ENCODE assay signal across 8 cellular contexts in genomic region chr6:114342826-114343781, GRCh38. TPM values are rescaled to one million over a fixed set of nuclear protein-coding genes. Genes with fewer than 3 reads are reported as not detected.
DNase-seq lines count a peak whose midpoint lies in the region; ATAC-seq and TF ChIP-seq lines count a peak whose summit lies in the region.

HS3ST5 (minus strand) TSS chr6:114343023; CDS start chr6:114062845, 280,178 bp downstream.

- H3K27ac Mint-ChIP-seq in H9: peak within 1 kb of the TSS; percentile 93 to 98 (median 98)

- H3T11ph ChIP-seq in H9 (ENCODE audit: low read length): no peak within 1 kb of the TSS

- H3K4me2 ChIP-seq in H9 (ENCODE audit: insufficient read depth, insufficient read length, low read length) (peak within 1 kb of the TSS; percentile 88), OCI-LY3 (ENCODE audit: low read length) (peak within 1 kb of the TSS; percentile 88)

- H3K14ac ChIP-seq in H9 (ENCODE audit: insufficient read depth, low read length): no peak within 1 kb of the TSS; the same call in 1 of the 2 replicates

- H3K27me3 Mint-ChIP-seq in H9 (ENCODE audit: low read depth): no peaks in the 10 kb centered on the region; the same call in 1 of the 2 replicates

- no peak within 1 kb of the TSS for H4K5ac ChIP-seq in H9 (ENCODE audit: insufficient read length, low read depth, low read length)

- H3K4me3 Mint-ChIP-seq in H9: peak within 1 kb of the TSS; percentile 96 to 100

- H3K9ac ChIP-seq in H9 (ENCODE audit: extremely low read depth, insufficient read length, low read length) (no peak within 1 kb of the TSS), OCI-LY3 (ENCODE audit: low read length) (peak within 1 kb of the TSS; percentile 73), subcutaneous abdominal adipose tissue (ENCODE audit: low read length in 5 of 5) (no peak within 1 kb of the TSS)

- H3K4me3 ChIP-seq in OCI-LY3 (ENCODE audit: low read length): peak within 1 kb of the TSS; percentile 99
- H3K4me3 ChIP-seq in coronary artery: peak within 1 kb of the TSS; percentile 83
- peak within 1 kb of the TSS; percentile 37 to 43 for H3K4me3 ChIP-seq in left lung
- peak within 1 kb of the TSS; percentile 15 to 80 (median 59) for H3K4me3 ChIP-seq in subcutaneous abdominal adipose tissue (ENCODE audit: low read depth in 1 of 5, low read length in 5 of 5)

- peak; percentile 78 for ATAC-seq in left lung
- no peak for ATAC-seq in HG02610 (IDR thresholded peaks at IDR 0.05; ENCODE audit: unreplicated experiment)

- peaks cover 10% of the 10 kb centered on the region for H3K4me1 ChIP-seq in H9 (ENCODE audit: insufficient read depth, low read length)
- H3K4me1 ChIP-seq in OCI-LY3 (ENCODE audit: low read length): peaks cover 20% of the 10 kb centered on the region
- H3K4me1 ChIP-seq in left lung: peaks cover 3 to 22% of the 10 kb centered on the region in 2 donors
- H3K4me1 ChIP-seq in subcutaneous abdominal adipose tissue (ENCODE audit: control insufficient read depth in 5 of 5, insufficient read depth in 5 of 5, low read length in 5 of 5): peaks cover 0 to 21% (median 19%) of the 10 kb centered on the region in 5 donors

- no peak within 1 kb of the TSS for H4K8ac ChIP-seq in H9 (replicated peaks; ENCODE audit: insufficient read length, low read depth, low read length)

- H3K23ac ChIP-seq in H9 (ENCODE audit: insufficient read length, low read depth, low read length): no peak within 1 kb of the TSS

- H3K27ac ChIP-seq in H9 (ENCODE audit: insufficient read length, low read depth, low read length) (no peak within 1 kb of the TSS), OCI-LY3 (ENCODE audit: low read length) (peak within 1 kb of the TSS; percentile 36), coronary artery (no peak within 1 kb of the TSS), left lung (no peak within 1 kb of the TSS), subcutaneous abdominal adipose tissue (ENCODE audit: low read depth, low read length) (no peak within 1 kb of the TSS)

- TF ChIP-seq CTCF in H9 (conservative IDR thresholded peaks at IDR 0.05) (peak; percentile 79), OCI-LY3 (IDR thresholded peaks at IDR 0.05; ENCODE audit: low read depth, low read length) (peak; percentile 42), coronary artery (IDR thresholded peaks at IDR 0.05) (no peak), left lung (IDR thresholded peaks at IDR 0.05) (peak in 1 of 2 donors; percentile 14)

- H3K56ac ChIP-seq in H9 (ENCODE audit: insufficient read length, low read depth, low read length): no peak within 1 kb of the TSS

- no peaks in the 10 kb centered on the region for H3K9me3 ChIP-seq in H9 (ENCODE audit: control insufficient read depth, low read depth, low read length)
- H3K9me3 ChIP-seq in OCI-LY3 (ENCODE audit: insufficient read depth, low read length): no peaks in the 10 kb centered on the region
- H3K9me3 ChIP-seq in left lung: no peaks in the 10 kb centered on the region
- no peaks in the 10 kb centered on the region for H3K9me3 ChIP-seq in subcutaneous abdominal adipose tissue (ENCODE audit: control insufficient read depth in 5 of 5, low read length in 5 of 5)

- no peak within 1 kb of the TSS for H3K4ac ChIP-seq in H9 (ENCODE audit: low read depth, low read length)

- no CpG with 5 or more reads among the region's 73 CpGs for WGBS in H9 (ENCODE audit: extremely low coverage, insufficient read length, low lambda C conversion rate)

- H4K91ac ChIP-seq in H9 (ENCODE audit: insufficient read length, low read depth, low read length): no peak within 1 kb of the TSS

- peaks cover 12% of the 10 kb centered on the region for H3K23me2 ChIP-seq in H9 (ENCODE audit: insufficient read length, low read depth, low read length, poor library complexity, severe bottlenecking)

- H3K4me1 Mint-ChIP-seq in H9: peaks cover 41 to 49% of the 10 kb centered on the region in 2 experiments

- H2AFZ ChIP-seq in H9 (ENCODE audit: low read length) (no peak within 1 kb of the TSS), OCI-LY3 (ENCODE audit: low read depth, low read length) (peak within 1 kb of the TSS; percentile 81)

- no peak within 1 kb of the TSS for H2BK15ac ChIP-seq in H9 (ENCODE audit: low read depth, low read length)

- no peaks in the 10 kb centered on the region for H3K27me3 ChIP-seq in H9 (ENCODE audit: insufficient read depth, low read length)
- no peaks in the 10 kb centered on the region for H3K27me3 ChIP-seq in OCI-LY3 (ENCODE audit: low read depth, low read length)
- peaks cover 30 to 62% of the 10 kb centered on the region in 2 donors for H3K27me3 ChIP-seq in left lung
- H3K27me3 ChIP-seq in subcutaneous abdominal adipose tissue (ENCODE audit: control insufficient read depth in 5 of 5, insufficient read depth in 4 of 5, low read length in 5 of 5): peaks cover 5 to 23% (median 14%) of the 10 kb centered on the region in 5 donors

- H3K79me2 ChIP-seq in H9 (ENCODE audit: insufficient read depth, low read length) (peaks cover 2% of the 10 kb centered on the region; the same call in 1 of the 2 replicates), OCI-LY3 (ENCODE audit: low read length) (no peaks in the 10 kb centered on the region)

- intact Hi-C loops in left lung (cut with DNase I): no loop called here

- H2AK5ac ChIP-seq in H9 (ENCODE audit: insufficient read length, low read length): no peak within 1 kb of the TSS

- peak; percentile 77 for DNase-seq in COLO668 (lab: John Stamatoyannopoulos, UW; ENCODE audit: unreplicated experiment)
- peak; percentile 88 for DNase-seq in H9
- DNase-seq in coronary artery (ENCODE audit: low spot score): no peak
- DNase-seq in left lung: peak; percentile 32 to 65
- no peak for DNase-seq in COLO829 (ENCODE audit: low spot score)

- H2BK5ac ChIP-seq in H9 (ENCODE audit: insufficient read length, low read length): no peak within 1 kb of the TSS

- no peak within 1 kb of the TSS for H2BK12ac ChIP-seq in H9 (ENCODE audit: insufficient read length, low read depth, low read length)

- no peak within 1 kb of the TSS for H2BK20ac ChIP-seq in H9 (ENCODE audit: low read depth, low read length, poor library complexity, severe bottlenecking)

- H3K36me3 ChIP-seq in OCI-LY3 (replicated peaks; ENCODE audit: low read depth, low read length) (no peaks in the 10 kb centered on the region), left lung (no peaks in the 10 kb centered on the region), subcutaneous abdominal adipose tissue (ENCODE audit: control insufficient read depth in 5 of 5, insufficient read depth in 5 of 5, low read length in 5 of 5) (no peaks in the 10 kb centered on the region)

- H4K20me1 ChIP-seq in H9 (ENCODE audit: control insufficient read depth, insufficient read depth, insufficient read length): no peaks in the 10 kb centered on the region
- H4K20me1 ChIP-seq in OCI-LY3 (ENCODE audit: insufficient read depth, low read length): no peaks in the 10 kb centered on the region

- H3K79me1 ChIP-seq in H9 (ENCODE audit: insufficient read depth, low read depth, low read length, poor library complexity, severe bottlenecking): no peaks in the 10 kb centered on the region

- H2BK120ac ChIP-seq in H9 (ENCODE audit: low read depth, low read length, poor library complexity, severe bottlenecking): no peak within 1 kb of the TSS

- H3K36me3 Mint-ChIP-seq in H9 (ENCODE audit: insufficient read depth in 1 of 3, low read depth in 3 of 3): peaks cover 0 to 26% (median 2%) of the 10 kb centered on the region in 3 experiments; a peak in 3 of 7 replicates

- no peaks in the 10 kb centered on the region; a peak in 1 of 5 replicates for H3K9me3 Mint-ChIP-seq in H9

- H3K18ac ChIP-seq in H9 (ENCODE audit: insufficient read length, low read depth, low read length): no peak within 1 kb of the TSS

RNA-seq across cellular contexts. Expression of gene HS3ST5, which starts in this region (rescaled TPM):
- total RNA-seq in H9 (2021) (11.6 and 14.4 TPM in 2 replicates), left lung (under 1 TPM in 1 of 2 donors, not detected in 1; 0.06 TPM)

Comparison
In these comparisons a context has a peak if more than half of its experiments do, and no peak if none do; other contexts are left out.
1. RNA of gene HS3ST5 (total RNA-seq): 11.6 to 14.4 TPM in H9; 0.06 TPM in left lung; every median in the first group is over 10 times any median in the second.
2. Peak in DNase-seq, ATAC-seq and H3K4me3 ChIP-seq in left lung; RNA of the gene not detected or under 1 TPM.
3. DNase-seq: peak in COLO668 (single experiment) and H9 (single experiment); none in coronary artery (single experiment) and COLO829 (single experiment).
4. H3K4me3 ChIP-seq: peak in every context shown above with its lines; median percentile 99 in OCI-LY3; 83 in coronary artery; 59 in subcutaneous abdominal adipose tissue; 40 in left lung.